8 cellular contexts compared by ENCODE assay signal in the genomic region with DNA sequence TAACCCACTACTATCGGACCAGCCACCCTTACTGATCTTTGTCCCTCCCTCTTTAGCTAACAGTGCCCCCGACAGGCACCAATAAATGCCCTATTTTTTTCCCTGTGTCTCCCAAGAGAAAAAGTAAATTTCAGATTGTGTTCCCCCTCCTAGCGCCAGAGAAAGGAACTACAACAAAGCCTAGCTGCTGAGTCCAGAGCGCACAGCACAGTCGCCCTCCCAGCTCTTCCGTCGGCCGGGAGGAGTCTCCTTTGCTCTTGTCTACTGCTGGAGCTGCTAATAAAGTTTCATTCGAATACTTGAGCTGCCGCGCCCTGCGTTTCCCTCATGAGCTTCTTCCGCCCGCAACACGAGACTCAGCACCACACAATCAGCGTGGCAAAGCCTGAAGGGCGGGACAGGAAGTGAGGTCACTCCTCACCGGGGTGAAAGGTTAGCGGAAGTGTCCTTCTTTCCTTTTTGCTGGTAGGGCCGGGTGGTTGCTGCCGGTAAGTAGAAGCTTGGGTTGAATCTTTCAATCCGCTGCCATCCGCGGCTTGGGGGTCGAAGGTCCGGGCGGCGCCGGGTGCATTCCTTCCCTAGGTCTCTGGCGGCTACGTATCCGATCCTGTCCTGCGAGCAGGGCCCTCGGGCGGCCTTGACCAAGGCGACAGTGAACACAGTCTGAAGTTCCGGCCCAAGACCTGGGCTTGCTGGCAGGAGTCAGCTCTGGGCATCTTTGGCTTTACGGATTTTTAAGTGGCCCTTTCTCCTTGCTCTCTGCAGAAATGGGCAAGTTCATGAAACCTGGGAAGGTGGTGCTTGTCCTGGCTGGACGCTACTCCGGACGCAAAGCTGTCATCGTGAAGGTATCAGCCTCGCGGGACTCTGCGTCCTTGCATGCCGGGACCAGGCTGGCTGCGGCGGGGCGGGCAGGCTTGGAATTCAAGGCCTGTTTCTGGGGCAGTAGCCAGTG. TPM values are rescaled to one million over a fixed set of nuclear protein-coding genes. Genes with fewer than 3 reads are reported as not detected.
DNase-seq lines count a peak whose midpoint lies in the region; FAIRE-seq and TF ChIP-seq lines count a peak whose summit lies in the region.

RPL27 (plus strand) TSS at position 436 of the 955 bp plus-strand sequence; CDS start at position 768, 332 bp downstream.

- H4K20me1 ChIP-seq in Loucy (ENCODE audit: insufficient read depth, low read length, poor library complexity, severe bottlenecking) (peaks cover 28% of the 10 kb centered on the region), neural cell (ENCODE audit: insufficient read depth) (no peaks in the 10 kb centered on the region)

- DNase-seq in ELR (ENCODE audit: low read depth): peak; percentile 100
- DNase-seq in H54 (ENCODE audit: insufficient read length, low spot score): peak; percentile 71
- peak; percentile 99 for DNase-seq in SHP77 (lab: John Stamatoyannopoulos, UW)
- DNase-seq in activated effector memory CD4-positive, alpha-beta T cell treated with anti-CD3 and anti-CD28 coated beads, Interleukin-2, amount 50 U/mL, for 16 hours: peak; percentile 99
- peak; percentile 100 for DNase-seq in fibroblast of the conjunctiva (ENCODE audit: low read depth)

- TF ChIP-seq CTCF in Loucy (conservative IDR thresholded peaks at IDR 0.05; ENCODE audit: low read length) (peak; percentile 84), neural cell (IDR thresholded peaks at IDR 0.05; ENCODE audit: poor library complexity, severe bottlenecking) (peak; percentile 93)

- peaks cover 35% of the 10 kb centered on the region for H3K79me2 ChIP-seq in Loucy (ENCODE audit: insufficient read depth, low read length)
- peaks cover 15% of the 10 kb centered on the region for H3K79me2 ChIP-seq in neural cell (replicated peaks; ENCODE audit: insufficient read depth, low read length)

- H2AFZ ChIP-seq in Loucy (ENCODE audit: low read length) (peak within 1 kb of the TSS; percentile 91), neural cell (ENCODE audit: low read depth, low read length) (no peak within 1 kb of the TSS)

- peaks cover 22% of the 10 kb centered on the region for H3K4me1 ChIP-seq in Loucy (ENCODE audit: insufficient read depth, low read length, poor library complexity, severe bottlenecking)
- H3K4me1 ChIP-seq in stomach smooth muscle (ENCODE audit: control insufficient read depth, insufficient read depth, low read length): peaks cover 22% of the 10 kb centered on the region

- peak; percentile 77 for FAIRE-seq in H54 (lab: Jason Lieb, UNC)

- H3F3A ChIP-seq in Loucy (ENCODE audit: low read depth) (peaks cover 2% of the 10 kb centered on the region; the same call in 1 of the 2 replicates), neural cell (ENCODE audit: insufficient read depth, low read length, poor library complexity, severe bottlenecking) (no peaks in the 10 kb centered on the region)

- peak; percentile 77 for TF ChIP-seq POLR2A in H54 (IDR thresholded peaks at IDR 0.05; ENCODE audit: low read depth, low read length)

- peak; percentile 70 for TF ChIP-seq RAD21 in neural cell (conservative IDR thresholded peaks at IDR 0.05)

- TF ChIP-seq EP300 in neural cell (conservative IDR thresholded peaks at IDR 0.05; ENCODE audit: poor library complexity, severe bottlenecking): peak; percentile 88

- H3K9me3 ChIP-seq in Loucy (ENCODE audit: insufficient read depth, low read depth, low read length) (no peaks in the 10 kb centered on the region), neural cell (ENCODE audit: low read length) (no peaks in the 10 kb centered on the region), stomach smooth muscle (ENCODE audit: control insufficient read depth in 2 of 2, low read length in 2 of 2) (no peaks in the 10 kb centered on the region)

- H3K4me3 ChIP-seq in Loucy (ENCODE audit: low read length, poor library complexity, severe bottlenecking) (peak within 1 kb of the TSS; percentile 100), neural cell (ENCODE audit: low read length) (peak within 1 kb of the TSS; percentile 81), stomach smooth muscle (ENCODE audit: low read length in 2 of 2) (peak within 1 kb of the TSS; percentile 95 to 96)

- peak within 1 kb of the TSS; percentile 84 for H3K27ac ChIP-seq in neural cell (ENCODE audit: low read length)
- peak within 1 kb of the TSS; percentile 96 for H3K27ac ChIP-seq in stomach smooth muscle (ENCODE audit: low read length)

- H3K9ac ChIP-seq in Loucy (ENCODE audit: low read depth, low read length, poor library complexity, severe bottlenecking) (peak within 1 kb of the TSS; percentile 100), neural cell (ENCODE audit: low read length) (peak within 1 kb of the TSS; percentile 88), stomach smooth muscle (ENCODE audit: low read length in 2 of 2) (peak within 1 kb of the TSS; percentile 99)

- peak within 1 kb of the TSS; percentile 93 for H3K4me2 ChIP-seq in Loucy (ENCODE audit: low read depth, low read length, poor library complexity, severe bottlenecking)
- H3K4me2 ChIP-seq in neural cell (ENCODE audit: low read length): peak within 1 kb of the TSS; percentile 83

- H3K36me3 ChIP-seq in Loucy (ENCODE audit: insufficient read depth, low read length) (peaks cover 20% of the 10 kb centered on the region; the same call in 1 of the 2 replicates), neural cell (ENCODE audit: insufficient read depth, low read length) (no peaks in the 10 kb centered on the region), stomach smooth muscle (ENCODE audit: control insufficient read depth in 2 of 2, insufficient read depth in 2 of 2, low read length in 2 of 2) (peaks cover 8 to 29% of the 10 kb centered on the region in 2 donors)

- H3K9me2 ChIP-seq in Loucy (replicated peaks; ENCODE audit: low read depth, low read length) (no peaks in the 10 kb centered on the region), neural cell (ENCODE audit: insufficient read depth, low read length) (no peaks in the 10 kb centered on the region)

- peaks cover 10% of the 10 kb centered on the region for H3K27me3 ChIP-seq in Loucy (ENCODE audit: insufficient read depth, low read length, poor library complexity, severe bottlenecking)
- no peaks in the 10 kb centered on the region for H3K27me3 ChIP-seq in neural cell (ENCODE audit: insufficient read depth, low read depth, low read length)
- no peaks in the 10 kb centered on the region for H3K27me3 ChIP-seq in stomach smooth muscle (ENCODE audit: control insufficient read depth in 1 of 2, insufficient read depth in 2 of 2, low read length in 2 of 2)

TF ChIP-seq in neural cell, 6 proteins besides CTCF, POLR2A, EP300 and RAD21:
- peak; percentile 86 for TF ChIP-seq POLR2AphosphoS5 (IDR thresholded peaks at IDR 0.05)
- TF ChIP-seq REST (IDR thresholded peaks at IDR 0.05; ENCODE audit: borderline replicate concordance): peak; percentile 92
- TF ChIP-seq EZH2 (IDR thresholded peaks at IDR 0.05; ENCODE audit: borderline replicate concordance, insufficient read depth, low read length, poor library complexity, severe bottlenecking): no peak
- TF ChIP-seq SMC3 (conservative IDR thresholded peaks at IDR 0.05; ENCODE audit: poor library complexity): peak; percentile 79
- peak; percentile 73 for TF ChIP-seq TAF1 (IDR thresholded peaks at IDR 0.05; ENCODE audit: low read depth)
- peak; percentile 97 for TF ChIP-seq MXI1 (conservative IDR thresholded peaks at IDR 0.05; ENCODE audit: poor library complexity, severe bottlenecking)

RNA-seq across cellular contexts. Expression of gene RPL27, which starts in this region (rescaled TPM):
- 1,167 and 1,178 TPM in 2 replicates for polyA plus RNA-seq in neural cell
- 388 and 475 TPM in 2 replicates for polyA minus RNA-seq in neural cell

Comparison
In these comparisons a context has a peak if more than half of its experiments do, and no peak if none do; other contexts are left out.
1. Peak in every context shown above with its lines: DNase-seq, H3K4me3 ChIP-seq and H3K27ac ChIP-seq.